Comparison of ENCODE assay signal across 10 cellular contexts in genomic region chr12:113766880-113767878, GRCh38.
A peak's percentile ranks its signal among the peaks of the same experiment; 100 is the strongest.
DNase-seq lines count a peak whose midpoint lies in the region; ATAC-seq, FAIRE-seq and TF ChIP-seq lines count a peak whose summit lies in the region.
"Had no signal": no experiment of that assay in that cellular context is flagged by ENCODE, and none has a peak within 500 bp of the region (broad histone marks: within the 10 kb centered on the region; RNA-seq: fewer than 3 reads in every experiment).

No MANE protein-coding gene starts in this region.

- peaks cover 7% of the 10 kb centered on the region for H3K4me1 ChIP-seq in keratinocyte (ENCODE audit: control insufficient read depth, extremely low read depth, insufficient read depth, low read length)

- dilution Hi-C loops in keratinocyte (cut with MboI; ENCODE audit: extremely low pct_ligation_motif_present, low sequenced_read_pairs), result no loop called here

- TF ChIP-seq CTCF in keratinocyte (optimal IDR thresholded peaks at IDR 0.05 in 1 of 3, IDR thresholded peaks at IDR 0.05 in 1 of 3, conservative IDR thresholded peaks at IDR 0.05 in 1 of 3; ENCODE audit: extremely low read depth in 1 of 3, insufficient read depth in 2 of 3, low read length in 3 of 3) (no peak), chondrocyte (IDR thresholded peaks at IDR 0.05) (no peak)

- no peak overlapping the region for H3K27ac ChIP-seq in keratinocyte (ENCODE audit: control insufficient read depth, insufficient read depth, low read length)
- H3K27ac ChIP-seq: neutrophil had no signal

- H3K9me1 ChIP-seq in keratinocyte (ENCODE audit: control insufficient read depth, extremely low read depth, insufficient read depth, low read length), result no peaks in the 10 kb centered on the region

- H4K20me1 ChIP-seq in keratinocyte (ENCODE audit: control insufficient read depth, extremely low read depth, insufficient read depth, low read length), result no peaks in the 10 kb centered on the region

- FAIRE-seq in keratinocyte (lab: Jason Lieb, UNC), result no peak

- no peak overlapping the region for H3K4me3 Mint-ChIP-seq in chondrocyte (ENCODE audit: unreplicated experiment)

- no peaks in the 10 kb centered on the region for H3K9me3 Mint-ChIP-seq in chondrocyte (ENCODE audit: low read depth)
- H3K9me3 Mint-ChIP-seq: activated naive CD4-positive, alpha-beta T cell treated with anti-CD3 and anti-CD28 coated beads, Interleukin-2, amount 50 U/mL, for 72 hours had no signal

- H3K27me3 Mint-ChIP-seq in chondrocyte (ENCODE audit: low read depth), result peaks cover 19% of the 10 kb centered on the region

- no peak overlapping the region for H2AFZ ChIP-seq in keratinocyte (ENCODE audit: control insufficient read depth, low read length)

- no peak overlapping the region for H3K27ac Mint-ChIP-seq in chondrocyte (ENCODE audit: unreplicated experiment)
- H3K27ac Mint-ChIP-seq: activated naive CD4-positive, alpha-beta T cell treated with anti-CD3 and anti-CD28 coated beads, Interleukin-2, amount 50 U/mL, for 72 hours had no signal

- H3K4me2 ChIP-seq in keratinocyte (ENCODE audit: control insufficient read depth, extremely low read depth, insufficient read depth, low read depth, low read length), result no peak overlapping the region

- H3K36me3 Mint-ChIP-seq in chondrocyte (ENCODE audit: low read depth), result no peaks in the 10 kb centered on the region
- H3K36me3 Mint-ChIP-seq: activated naive CD4-positive, alpha-beta T cell treated with anti-CD3 and anti-CD28 coated beads, Interleukin-2, amount 50 U/mL, for 72 hours had no signal

- H3K9ac ChIP-seq in keratinocyte (ENCODE audit: control insufficient read depth, extremely low read depth, insufficient read depth, low read length), result no peak overlapping the region

- no peaks in the 10 kb centered on the region for H3K79me2 ChIP-seq in keratinocyte (ENCODE audit: control insufficient read depth, insufficient read depth, low read length)

- DNase-seq in AG08396 (ENCODE audit: low spot score) (peak; percentile 88), HK-2 (ENCODE audit: unreplicated experiment) (peak; percentile 52), amniotic stem cell (lab: John Stamatoyannopoulos, UW) (peak; percentile 54), keratinocyte (ENCODE audit: low read depth, low spot score) (peak; percentile 48), Kasumi-1 (lab: John Stamatoyannopoulos, UW) (no peak), SKM-1 (lab: John Stamatoyannopoulos, UW; ENCODE audit: unreplicated experiment) (no peak), chondrocyte (ENCODE audit: low spot score) (no peak)

- no peak overlapping the region for H3K4me3 ChIP-seq in keratinocyte (ENCODE audit: control insufficient read depth in 2 of 3, extremely low read depth in 1 of 3, insufficient read depth in 2 of 3, low read depth in 1 of 3, low read length in 3 of 3)

- peaks cover 8% of the 10 kb centered on the region for H3K4me1 Mint-ChIP-seq in chondrocyte (ENCODE audit: low read depth)

- H3K27me3 ChIP-seq in keratinocyte (ENCODE audit: control insufficient read depth, extremely low read depth, insufficient read depth, low read length), result peaks cover 6% of the 10 kb centered on the region

- H3K9me3 ChIP-seq in keratinocyte (ENCODE audit: control insufficient read depth, low read depth, low read length), result no peaks in the 10 kb centered on the region
- H3K9me3 ChIP-seq: neutrophil had no signal

- no peak for ATAC-seq in GM21723 (IDR thresholded peaks at IDR 0.05; ENCODE audit: unreplicated experiment)
- ATAC-seq: activated naive CD4-positive, alpha-beta T cell treated with anti-CD3 and anti-CD28 coated beads, Interleukin-2, amount 50 U/mL, for 72 hours had no signal

- H3K36me3 ChIP-seq in keratinocyte (ENCODE audit: control insufficient read depth in 2 of 2, extremely low read depth in 1 of 2, insufficient read depth in 2 of 2, low read length in 2 of 2), result no peaks in the 10 kb centered on the region
- H3K36me3 ChIP-seq: neutrophil had no signal

Comparison
In these comparisons a context has a peak if more than half of its experiments do, and no peak if none do; other contexts are left out.
1. DNase-seq: peak in AG08396 (single experiment), HK-2 (single experiment), amniotic stem cell (single experiment) and keratinocyte (single experiment); none in Kasumi-1 (0 of 2), SKM-1 (single experiment) and chondrocyte (single experiment).